31 cellular contexts compared by ENCODE assay signal in the genomic region with DNA sequence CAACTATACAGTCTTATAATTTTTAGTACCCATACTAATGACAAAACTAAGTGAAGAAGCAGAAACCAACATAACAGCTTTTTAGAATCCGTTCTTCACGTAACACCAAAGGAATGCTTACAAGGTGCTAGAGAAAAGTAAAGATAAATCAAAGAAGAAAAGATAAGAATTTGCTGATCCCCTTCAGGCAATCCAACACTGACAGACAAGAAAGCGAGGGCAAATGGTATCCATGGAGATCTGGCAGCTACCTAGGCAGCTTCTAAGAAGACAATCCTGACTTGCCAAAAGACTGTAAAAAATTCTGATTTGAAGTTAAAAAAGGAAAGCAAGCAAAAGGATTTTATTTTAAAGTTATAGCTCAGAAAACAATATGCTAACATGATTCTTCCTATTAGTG. TPM values are rescaled to one million over a fixed set of nuclear protein-coding genes. Genes with fewer than 3 reads are reported as not detected.
"Had no signal": no experiment of that assay in that cellular context is flagged by ENCODE, and none has a peak within 500 bp of the region (broad histone marks: within the 10 kb centered on the region; RNA-seq: fewer than 3 reads in every experiment).

No MANE protein-coding gene starts in this region.

- H3K4me1 Mint-ChIP-seq: activated CD4-positive, alpha-beta T cell treated with anti-CD3 and anti-CD28 coated beads for 36 hours; memory B cell; nephron; stimulated activated effector memory CD8-positive, alpha-beta T cell treated with anti-CD3 and anti-CD28 coated beads, Interleukin-12 subunit alpha, Interleukin-12 subunit beta, amount 100 ng/mL, for 72 hours had no signal

- H3K27me3 Mint-ChIP-seq: activated CD4-positive, alpha-beta T cell treated with anti-CD3 and anti-CD28 coated beads for 36 hours; activated naive CD8-positive, alpha-beta T cell treated with anti-CD3 and anti-CD28 coated beads, Interleukin-2, amount 50 U/mL, for 24 hours; memory B cell; stimulated activated naive CD8-positive, alpha-beta T cell treated with anti-CD3 and anti-CD28 coated beads, Interleukin-15, Interleukin-2, amounts not matched to agents 100 ng/mL and 50 ng/mL, for 24 hours; T-cell had no signal

- H3K27ac ChIP-seq: brain microvascular endothelial cell, heart left ventricle, neutrophil, ovary, prostate gland, thoracic aorta had no signal

- H3K27ac Mint-ChIP-seq: activated CD4-positive, alpha-beta T cell treated with anti-CD3 and anti-CD28 coated beads for 36 hours; activated naive CD8-positive, alpha-beta T cell treated with anti-CD3 and anti-CD28 coated beads, Interleukin-2, amount 50 U/mL, for 24 hours; memory B cell; nephron; stimulated activated effector memory CD8-positive, alpha-beta T cell treated with anti-CD3 and anti-CD28 coated beads, Interleukin-12 subunit alpha, Interleukin-12 subunit beta, amount 100 ng/mL, for 72 hours; stimulated activated naive CD8-positive, alpha-beta T cell treated with anti-CD3 and anti-CD28 coated beads, Interleukin-15, Interleukin-2, amounts not matched to agents 100 ng/mL and 50 ng/mL, for 24 hours; T-cell had no signal

- ATAC-seq: activated CD4-positive, alpha-beta T cell treated with anti-CD3 and anti-CD28 coated beads for 36 hours; activated naive CD8-positive, alpha-beta T cell treated with anti-CD3 and anti-CD28 coated beads, Interleukin-2, amount 50 U/mL, for 24 hours; esophagus mucosa; heart left ventricle; sciatic nerve; stimulated activated effector memory CD8-positive, alpha-beta T cell treated with anti-CD3 and anti-CD28 coated beads, Interleukin-12 subunit alpha, Interleukin-12 subunit beta, amount 100 ng/mL, for 72 hours; T-cell had no signal

- DNase-seq: activated CD4-positive, alpha-beta T cell treated with anti-CD3 and anti-CD28 coated beads for 36 hours; activated CD4-positive, CD25-positive, alpha-beta regulatory T cell; activated gamma-delta T cell; activated naive CD4-positive, alpha-beta T cell treated with anti-CD3 and anti-CD28 coated beads, Interleukin-2, amount 50 U/mL, for 16 hours; activated naive CD8-positive, alpha-beta T cell treated with anti-CD3 and anti-CD28 coated beads, Interleukin-2, amount 50 U/mL, for 24 hours; activated T-cell treated with anti-CD3 and anti-CD28 coated beads for 4 hours; brain microvascular endothelial cell; cortex of kidney; foreskin fibroblast; heart left ventricle; hypothalamus; ovary; retina; stimulated activated CD4-positive, alpha-beta T cell treated with anti-CD3 and anti-CD28 coated beads, Interleukin-12 subunit alpha, Interleukin-12 subunit beta, amount 100 ng/mL, for 4 hours; stimulated activated CD4-positive, alpha-beta T cell treated with anti-CD3 and anti-CD28 coated beads, Interleukin-4, amount 100 ng/mL, for 1 hour; T-cell had no signal

- H3K4me3 Mint-ChIP-seq: activated CD4-positive, alpha-beta T cell treated with anti-CD3 and anti-CD28 coated beads for 36 hours; activated naive CD8-positive, alpha-beta T cell treated with anti-CD3 and anti-CD28 coated beads, Interleukin-2, amount 50 U/mL, for 24 hours; memory B cell; nephron; stimulated activated effector memory CD8-positive, alpha-beta T cell treated with anti-CD3 and anti-CD28 coated beads, Interleukin-12 subunit alpha, Interleukin-12 subunit beta, amount 100 ng/mL, for 72 hours; stimulated activated naive CD8-positive, alpha-beta T cell treated with anti-CD3 and anti-CD28 coated beads, Interleukin-15, Interleukin-2, amounts not matched to agents 100 ng/mL and 50 ng/mL, for 24 hours; T-cell had no signal

- H3K9me3 Mint-ChIP-seq: activated naive CD8-positive, alpha-beta T cell treated with anti-CD3 and anti-CD28 coated beads, Interleukin-2, amount 50 U/mL, for 24 hours; memory B cell; nephron; stimulated activated effector memory CD8-positive, alpha-beta T cell treated with anti-CD3 and anti-CD28 coated beads, Interleukin-12 subunit alpha, Interleukin-12 subunit beta, amount 100 ng/mL, for 72 hours; stimulated activated naive CD8-positive, alpha-beta T cell treated with anti-CD3 and anti-CD28 coated beads, Interleukin-15, Interleukin-2, amounts not matched to agents 100 ng/mL and 50 ng/mL, for 24 hours; T-cell had no signal

RNA-seq across cellular contexts. Expression of gene MT4, which starts 59.7 kb away (rescaled TPM):
- total RNA-seq: activated CD4-positive, alpha-beta T cell treated with anti-CD3 and anti-CD28 coated beads for 36 hours; cardiac septum; chondrocyte; heart left ventricle; kidney epithelial cell; mucosa of gallbladder; ovary; prostate gland; sciatic nerve; subcutaneous adipose tissue; T-cell; thoracic aorta; ureter had no signal
